In the genomic region with DNA sequence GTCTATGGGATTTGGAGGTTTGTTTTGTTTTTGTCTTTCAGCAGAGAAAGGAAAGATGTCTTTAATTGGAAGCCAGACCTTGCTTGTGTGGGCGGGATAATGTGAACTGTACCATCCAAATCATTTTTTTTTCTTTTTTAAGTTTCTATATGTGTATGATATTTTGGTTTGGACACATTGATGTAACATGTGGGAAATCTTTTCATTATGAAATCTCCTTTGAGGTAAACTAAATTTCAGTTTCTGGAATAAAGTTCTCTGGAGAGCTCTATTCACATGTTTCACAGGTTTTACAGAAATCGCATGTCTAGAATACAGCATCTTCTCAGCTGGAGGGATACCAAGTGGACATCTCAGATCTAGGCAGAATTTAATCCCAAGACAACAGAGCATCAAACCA, we compare ENCODE assay signal across 5 cellular contexts.
"Had no signal": no experiment of that assay in that cellular context is flagged by ENCODE, and none has a peak within 500 bp of the region (broad histone marks: within the 10 kb centered on the region; RNA-seq: fewer than 3 reads in every experiment).

No MANE protein-coding gene starts in this region.

- DNase-seq: GM23248, GOT3, H7, HFFc6, KBM-7 had no signal
